ENCODE assay signal across 21 cellular contexts in the genomic region with DNA sequence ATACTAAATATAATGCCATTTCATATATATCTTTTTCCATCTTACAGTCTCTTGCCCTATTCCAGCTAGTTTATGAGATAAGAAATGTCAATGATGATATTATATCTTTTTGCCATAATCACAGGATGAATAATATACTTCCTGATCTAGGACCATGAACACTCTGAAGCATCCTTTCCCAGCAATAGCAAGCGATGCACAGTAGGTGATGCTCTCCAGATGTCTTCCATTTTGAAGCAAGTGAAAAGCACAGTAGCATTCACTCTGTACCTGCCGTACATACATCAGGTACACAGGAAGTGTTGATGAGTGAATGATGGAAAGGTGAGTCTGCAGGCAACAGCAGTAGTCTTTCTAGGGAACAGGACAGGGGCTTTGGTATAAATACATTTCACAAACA. TPM values are rescaled to one million over a fixed set of nuclear protein-coding genes. Genes with fewer than 3 reads are reported as not detected.
"Had no signal": no experiment of that assay in that cellular context is flagged by ENCODE, and none has a peak within 500 bp of the region (broad histone marks: within the 10 kb centered on the region; RNA-seq: fewer than 3 reads in every experiment).

No MANE protein-coding gene starts in this region.

- H3K27ac ChIP-seq: cardiac muscle cell, left ventricle myocardium inferior, psoas muscle, upper lobe of right lung had no signal

- H3K27ac Mint-ChIP-seq: activated B cell treated with CpG ODN at 0.5 μM for 24 hours; activated CD4-positive, alpha-beta memory T cell treated with anti-CD3 and anti-CD28 coated beads for 36 hours; activated CD4-positive, alpha-beta T cell treated with anti-CD3 and anti-CD28 coated beads for 36 hours; activated naive CD4-positive, alpha-beta T cell treated with anti-CD3 and anti-CD28 coated beads, Interleukin-2, amount 10 ng/mL, durations not matched to agents 7 days and 5 days; dendritic cell treated with granulocyte-macrophage colony-stimulating factor and Interleukin-4, amounts not matched to agents 40 ng/mL and 50 ng/mL, for 4 days; natural killer cell treated with Interleukin-12 subunit alpha and Interleukin-12 subunit beta and Interleukin-15 and Interleukin-18, amount 100 ng/mL, for 72 hours had no signal

- H3K27me3 ChIP-seq: cardiac muscle cell, upper lobe of right lung had no signal

- DNase-seq: activated B cell treated with CpG ODN at 0.5 μM for 24 hours; activated CD4-positive, alpha-beta memory T cell treated with anti-CD3 and anti-CD28 coated beads for 36 hours; activated CD4-positive, alpha-beta T cell treated with anti-CD3 and anti-CD28 coated beads for 36 hours; activated naive CD4-positive, alpha-beta T cell treated with anti-CD3 and anti-CD28 coated beads, Interleukin-2, amount 10 ng/mL, durations not matched to agents 7 days and 5 days; activated T-cell treated with anti-CD3 and anti-CD28 coated beads, Interleukin-2, amount 50 U/mL, for 48 hours; effector CD4-positive, alpha-beta T cell; erythroblast; foreskin fibroblast; left ventricle myocardium inferior; mammary epithelial cell; midbrain; psoas muscle; right cardiac atrium; stimulated activated CD4-positive, alpha-beta T cell treated with anti-CD3 and anti-CD28 coated beads, Interleukin-12 subunit alpha, Interleukin-12 subunit beta, amount 100 ng/mL, for 4 hours; stimulated activated CD4-positive, alpha-beta T cell treated with anti-CD3 and anti-CD28 coated beads, Interleukin-4, amount 100 ng/mL, for 4 hours; stimulated activated naive CD8-positive, alpha-beta T cell treated with anti-CD3 and anti-CD28 coated beads, Interleukin-15, Interleukin-2, amounts not matched to agents 100 U/mL and 50 U/mL, for 24 hours; T-helper 1 cell; upper lobe of right lung had no signal

- H3K9me3 Mint-ChIP-seq: activated B cell treated with CpG ODN at 0.5 μM for 24 hours; activated CD4-positive, alpha-beta memory T cell treated with anti-CD3 and anti-CD28 coated beads for 36 hours; activated naive CD4-positive, alpha-beta T cell treated with anti-CD3 and anti-CD28 coated beads, Interleukin-2, amount 10 ng/mL, durations not matched to agents 7 days and 5 days; dendritic cell treated with granulocyte-macrophage colony-stimulating factor and Interleukin-4, amounts not matched to agents 40 ng/mL and 50 ng/mL, for 4 days; natural killer cell treated with Interleukin-12 subunit alpha and Interleukin-12 subunit beta and Interleukin-15 and Interleukin-18, amount 100 ng/mL, for 72 hours had no signal

- H3K4me3 Mint-ChIP-seq: activated B cell treated with CpG ODN at 0.5 μM for 24 hours; activated CD4-positive, alpha-beta memory T cell treated with anti-CD3 and anti-CD28 coated beads for 36 hours; activated CD4-positive, alpha-beta T cell treated with anti-CD3 and anti-CD28 coated beads for 36 hours; activated naive CD4-positive, alpha-beta T cell treated with anti-CD3 and anti-CD28 coated beads, Interleukin-2, amount 10 ng/mL, durations not matched to agents 7 days and 5 days; dendritic cell treated with granulocyte-macrophage colony-stimulating factor and Interleukin-4, amounts not matched to agents 40 ng/mL and 50 ng/mL, for 4 days; natural killer cell treated with Interleukin-12 subunit alpha and Interleukin-12 subunit beta and Interleukin-15 and Interleukin-18, amount 100 ng/mL, for 72 hours had no signal

- H3K4me3 ChIP-seq: cardiac muscle cell, left ventricle myocardium inferior, psoas muscle, upper lobe of right lung had no signal

- ATAC-seq: activated CD4-positive, alpha-beta T cell treated with anti-CD3 and anti-CD28 coated beads for 36 hours; natural killer cell treated with Interleukin-12 subunit alpha and Interleukin-12 subunit beta and Interleukin-15 and Interleukin-18, amount 100 ng/mL, for 72 hours; psoas muscle; right cardiac atrium; stimulated activated naive CD8-positive, alpha-beta T cell treated with anti-CD3 and anti-CD28 coated beads, Interleukin-15, Interleukin-2, amounts not matched to agents 100 U/mL and 50 U/mL, for 24 hours; upper lobe of right lung had no signal

- H3K9me3 ChIP-seq: upper lobe of right lung had no signal

- H3K4me1 Mint-ChIP-seq: activated B cell treated with CpG ODN at 0.5 μM for 24 hours; activated CD4-positive, alpha-beta T cell treated with anti-CD3 and anti-CD28 coated beads for 36 hours; activated naive CD4-positive, alpha-beta T cell treated with anti-CD3 and anti-CD28 coated beads, Interleukin-2, amount 10 ng/mL, durations not matched to agents 7 days and 5 days had no signal

- H3K36me3 Mint-ChIP-seq: activated CD4-positive, alpha-beta memory T cell treated with anti-CD3 and anti-CD28 coated beads for 36 hours; activated naive CD4-positive, alpha-beta T cell treated with anti-CD3 and anti-CD28 coated beads, Interleukin-2, amount 10 ng/mL, durations not matched to agents 7 days and 5 days; natural killer cell treated with Interleukin-12 subunit alpha and Interleukin-12 subunit beta and Interleukin-15 and Interleukin-18, amount 100 ng/mL, for 72 hours had no signal

- H3K36me3 ChIP-seq: cardiac muscle cell, left ventricle myocardium inferior, upper lobe of right lung had no signal

- H3K4me1 ChIP-seq: left ventricle myocardium inferior, psoas muscle, upper lobe of right lung had no signal

- H3K27me3 Mint-ChIP-seq: dendritic cell treated with granulocyte-macrophage colony-stimulating factor and Interleukin-4, amounts not matched to agents 40 ng/mL and 50 ng/mL, for 4 days had no signal

RNA-seq across cellular contexts. Expression of gene SULT1C4, which starts 8.6 kb away (rescaled TPM):
- total RNA-seq: activated B cell treated with CpG ODN at 0.5 μM for 24 hours; activated CD4-positive, alpha-beta memory T cell treated with anti-CD3 and anti-CD28 coated beads for 36 hours; activated CD4-positive, alpha-beta T cell treated with anti-CD3 and anti-CD28 coated beads for 36 hours; mammary epithelial cell; natural killer cell treated with Interleukin-12 subunit alpha and Interleukin-12 subunit beta and Interleukin-15 and Interleukin-18, amount 100 ng/mL, for 72 hours had no signal
- polyA plus RNA-seq: mammary epithelial cell had no signal
